Comparison of ENCODE assay signal across 26 cellular contexts in the genomic region with DNA sequence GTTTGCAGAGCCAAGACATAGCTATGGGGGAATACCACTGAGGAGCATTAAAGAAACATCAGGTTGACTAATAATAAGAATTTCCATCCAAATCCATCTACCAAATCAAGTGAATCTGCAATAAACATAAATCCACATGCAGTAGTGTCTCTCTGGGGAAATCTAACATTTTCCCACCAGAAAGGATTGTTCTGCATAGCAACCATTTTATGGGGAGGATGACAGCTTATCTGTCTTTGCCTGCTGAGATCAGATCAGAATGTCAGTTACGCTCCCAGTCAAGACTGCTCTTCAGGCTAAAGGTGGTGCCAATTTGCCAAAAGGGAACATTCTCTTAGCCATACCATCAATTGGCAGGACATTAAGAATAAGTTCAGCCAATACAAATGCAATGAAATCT.
"Had no signal": no experiment of that assay in that cellular context is flagged by ENCODE, and none has a peak within 500 bp of the region (broad histone marks: within the 10 kb centered on the region; RNA-seq: fewer than 3 reads in every experiment).

No MANE protein-coding gene starts in this region.

- DNase-seq: stimulated activated CD4-positive, alpha-beta T cell treated with anti-CD3 and anti-CD28 coated beads, Interleukin-2, amount 100 ng/mL, for 48 hours; stimulated activated CD4-positive, alpha-beta T cell treated with anti-CD3 and anti-CD28 coated beads, Interleukin-4, amount 100 ng/mL, for 1 hour; stimulated activated CD4-positive, alpha-beta T cell treated with anti-CD3 and anti-CD28 coated beads, Interleukin-4, amount 100 ng/mL, for 24 hours; stimulated activated CD4-positive, alpha-beta T cell treated with anti-CD3 and anti-CD28 coated beads, Interleukin-4, amount 100 ng/mL, for 4 hours; stimulated activated CD8-positive, alpha-beta memory T cell treated with anti-CD3 and anti-CD28 coated beads, Interleukin-4, amount 100 ng/mL, for 48 hours; stimulated activated naive B cell treated with anti-CD40 and anti-IgM and Interleukin-4, amounts not matched to agents 10 μg/mL and 1 μg/mL and 100 μg/mL, for 72 hours; stimulated activated naive CD4-positive, alpha-beta T cell; stimulated activated naive CD4-positive, alpha-beta T cell treated with Interleukin-2 at 50 U/mL for 16 hours; stimulated activated naive CD8-positive, alpha-beta T cell treated with anti-CD3 and anti-CD28 coated beads, Interleukin-15, amount 100 ng/mL, for 72 hours; stimulated activated naive CD8-positive, alpha-beta T cell treated with anti-CD3 and anti-CD28 coated beads, Interleukin-15, Interleukin-2, amounts not matched to agents 100 U/mL and 50 U/mL, for 24 hours; stomach; substantia nigra; testis; thyroid gland; tibial artery; transverse colon; trophoblast cell; upper lobe of left lung; upper lobe of right lung; uterus had no signal

- H3K4me1 ChIP-seq: stomach, suprapubic skin, testis, thyroid gland, tibial artery, tibial nerve, transverse colon, upper lobe of left lung, upper lobe of right lung, uterus, vagina had no signal

- H3K36me3 ChIP-seq: stomach, suprapubic skin, thoracic aorta, thyroid gland, tibial artery, tibial nerve, transverse colon, upper lobe of left lung, upper lobe of right lung, uterus, vagina had no signal

- H3K27me3 ChIP-seq: stomach, suprapubic skin, testis, thyroid gland, tibial artery, tibial nerve, transverse colon, upper lobe of left lung, upper lobe of right lung, uterus, vagina had no signal

- ATAC-seq: stimulated activated effector memory CD8-positive, alpha-beta T cell treated with anti-CD3 and anti-CD28 coated beads, Interleukin-12 subunit alpha, Interleukin-12 subunit beta, amount 100 ng/mL, for 72 hours; stimulated activated memory B cell treated with anti-CD40 and anti-IgM and Interleukin-4, amounts not matched to agents 10 μg/mL and 1 μg/mL and 100 μg/mL, for 72 hours; stimulated activated naive B cell treated with anti-CD40 and anti-IgM and Interleukin-4, amounts not matched to agents 10 μg/mL and 1 μg/mL and 100 μg/mL, for 72 hours; stimulated activated naive CD8-positive, alpha-beta T cell treated with anti-CD3 and anti-CD28 coated beads, Interleukin-15, amount 100 ng/mL, for 72 hours; stimulated activated naive CD8-positive, alpha-beta T cell treated with anti-CD3 and anti-CD28 coated beads, Interleukin-15, Interleukin-2, amounts not matched to agents 100 U/mL and 50 U/mL, for 24 hours; upper lobe of right lung had no signal

- H3K4me3 ChIP-seq: stomach, suprapubic skin, testis, thoracic aorta, thyroid gland, tibial artery, tibial nerve, transverse colon, upper lobe of left lung, upper lobe of right lung, uterus, vagina had no signal

- H3K9me3 ChIP-seq: testis, thoracic aorta, thyroid gland, tibial artery, transverse colon, upper lobe of left lung, upper lobe of right lung, uterus, vagina had no signal

- H3K27ac ChIP-seq: stomach, suprapubic skin, testis, thoracic aorta, thyroid gland, tibial artery, tibial nerve, transverse colon, upper lobe of left lung, upper lobe of right lung, uterus, vagina had no signal
